8 cellular contexts compared by ENCODE assay signal in genomic region chr12:57520008-57520726, GRCh38. TPM values are rescaled to one million over a fixed set of nuclear protein-coding genes. Genes with fewer than 3 reads are reported as not detected.
DNase-seq lines count a peak whose midpoint lies in the region; ATAC-seq, FAIRE-seq and TF ChIP-seq lines count a peak whose summit lies in the region.

A gene with protein sequence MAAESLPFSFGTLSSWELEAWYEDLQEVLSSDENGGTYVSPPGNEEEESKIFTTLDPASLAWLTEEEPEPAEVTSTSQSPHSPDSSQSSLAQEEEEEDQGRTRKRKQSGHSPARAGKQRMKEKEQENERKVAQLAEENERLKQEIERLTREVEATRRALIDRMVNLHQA (minus strand): TSS chr12:57520514. CDS start chr12:57517406, 3,108 bp downstream.

- no peaks in the 10 kb centered on the region for H3K9me3 Mint-ChIP-seq in endothelial cell (ENCODE audit: unreplicated experiment)

- peak; percentile 64 for ATAC-seq in GM21526 (IDR thresholded peaks at IDR 0.05; ENCODE audit: low FRiP score, unreplicated experiment)

- FAIRE-seq in D721Med (lab: Jason Lieb, UNC): no peak

- H3K27ac Mint-ChIP-seq in endothelial cell (ENCODE audit: unreplicated experiment): peak within 1 kb of the TSS; percentile 92

- H3K27me3 Mint-ChIP-seq in endothelial cell (ENCODE audit: unreplicated experiment): peaks cover 31% of the 10 kb centered on the region

- peak within 1 kb of the TSS; percentile 94 for H3K4me3 Mint-ChIP-seq in endothelial cell (ENCODE audit: unreplicated experiment)

- no peaks in the 10 kb centered on the region for H3K9me3 ChIP-seq in OCI-LY3 (ENCODE audit: insufficient read depth, low read length)

- H4K20me1 ChIP-seq in OCI-LY3 (ENCODE audit: insufficient read depth, low read length): peaks cover 34% of the 10 kb centered on the region

- H3K27me3 ChIP-seq in OCI-LY3 (ENCODE audit: low read depth, low read length): no peaks in the 10 kb centered on the region

- DNase-seq in D721Med (ENCODE audit: insufficient read length, low spot score) (peak; percentile 70), HuH-7.5 (ENCODE audit: low spot score) (peak; percentile 90), endothelial cell (ENCODE audit: low spot score) (peak; percentile 99), middle frontal gyrus (ENCODE audit: extremely low spot score, low spot score) (peak; percentile 97)
- peak; percentile 99 for DNase-seq in activated CD8-positive, alpha-beta memory T cell treated with anti-CD3 and anti-CD28 coated beads, Interleukin-2, amount 50 U/mL, for 48 hours
- peak; percentile 99 to 100 for DNase-seq in stimulated activated CD8-positive, alpha-beta memory T cell treated with anti-CD3 and anti-CD28 coated beads, Interleukin-2, amount 100 ng/mL, for 1 hour (ENCODE audit: low read depth in 2 of 2)

- peak within 1 kb of the TSS; percentile 96 for H3K9ac ChIP-seq in OCI-LY3 (ENCODE audit: low read length)

- H3K4me1 ChIP-seq in OCI-LY3 (ENCODE audit: low read length): peaks cover 36% of the 10 kb centered on the region

- peaks cover 45% of the 10 kb centered on the region for H3K36me3 ChIP-seq in OCI-LY3 (replicated peaks; ENCODE audit: low read depth, low read length)

- H3K4me1 Mint-ChIP-seq in endothelial cell (ENCODE audit: unreplicated experiment): peaks cover 46% of the 10 kb centered on the region

- peak within 1 kb of the TSS; percentile 94 for H3K4me3 ChIP-seq in OCI-LY3 (ENCODE audit: low read length)

- no peak for TF ChIP-seq CTCF in D721Med (IDR thresholded peaks at IDR 0.05; ENCODE audit: insufficient read depth, missing control alignments)
- no peak for TF ChIP-seq CTCF in OCI-LY3 (IDR thresholded peaks at IDR 0.05; ENCODE audit: low read depth, low read length)
- TF ChIP-seq CTCF in endothelial cell (IDR thresholded peaks at IDR 0.05; ENCODE audit: unreplicated experiment): no peak

- H3K36me3 Mint-ChIP-seq in endothelial cell (ENCODE audit: low read depth, unreplicated experiment): peaks cover 47% of the 10 kb centered on the region

- peaks cover 42% of the 10 kb centered on the region for H3K79me2 ChIP-seq in OCI-LY3 (ENCODE audit: low read length)

- H2AFZ ChIP-seq in OCI-LY3 (ENCODE audit: low read depth, low read length): peak within 1 kb of the TSS; percentile 66; the same call in 1 of the 2 replicates

- peak within 1 kb of the TSS; percentile 94 for H3K27ac ChIP-seq in OCI-LY3 (ENCODE audit: low read length)

- peak within 1 kb of the TSS; percentile 87 for H3K4me2 ChIP-seq in OCI-LY3 (ENCODE audit: low read length)

RNA-seq across cellular contexts. Expression of the gene that starts here (rescaled TPM):
- 4.2 TPM for total RNA-seq in endothelial cell (ENCODE audit: unreplicated experiment)

Comparison
In these comparisons a context has a peak if more than half of its experiments do, and no peak if none do; other contexts are left out.
1. Peak in every context shown above with its lines: DNase-seq, ATAC-seq, H3K4me3 ChIP-seq and H3K27ac ChIP-seq.